Comparison of ENCODE assay signal across 8 cellular contexts in the genomic region with DNA sequence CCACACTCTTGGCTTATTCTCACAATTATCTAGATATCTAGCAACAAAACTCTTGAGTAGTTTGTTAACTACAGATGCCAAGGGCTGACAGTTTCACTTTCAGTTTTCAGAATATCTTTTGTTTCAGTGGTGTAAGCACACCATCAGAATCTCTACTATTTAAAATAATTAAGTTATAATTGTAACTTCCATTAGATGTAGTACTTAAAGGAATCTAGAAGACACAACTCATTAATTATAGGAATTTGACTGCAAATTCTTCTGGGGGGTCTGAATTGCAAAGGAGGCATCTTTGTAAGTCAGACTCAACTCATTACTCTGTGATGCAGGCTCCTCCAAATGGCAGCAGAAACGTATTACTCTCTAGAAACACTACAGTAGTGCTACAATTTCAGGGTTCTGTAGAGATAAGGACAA. TPM values are rescaled to one million over a fixed set of nuclear protein-coding genes. Genes with fewer than 3 reads are reported as not detected.
A peak's percentile ranks its signal among the peaks of the same experiment; 100 is the strongest.
DNase-seq lines count a peak whose midpoint lies in the region; TF ChIP-seq lines count a peak whose summit lies in the region.

No MANE protein-coding gene starts in this region.

- H3K79me1 ChIP-seq in H9 (ENCODE audit: insufficient read depth, low read depth, low read length, poor library complexity, severe bottlenecking), result no peaks in the 10 kb centered on the region

- H3K9me3 ChIP-seq in GM23248 (ENCODE audit: low read depth) (no peaks in the 10 kb centered on the region), testis (no peaks in the 10 kb centered on the region), H9 (ENCODE audit: control insufficient read depth, low read depth, low read length) (no peaks in the 10 kb centered on the region)

- no peak overlapping the region for H3K56ac ChIP-seq in H9 (ENCODE audit: insufficient read length, low read depth, low read length)

- H3K27ac Mint-ChIP-seq in H9, result no peak overlapping the region

- no peak overlapping the region for H3K14ac ChIP-seq in H9 (ENCODE audit: insufficient read depth, low read length)

- peak overlapping the region; percentile 75 for H3K4me3 ChIP-seq in GM23248
- peak overlapping the region; percentile 3 to 10 for H3K4me3 ChIP-seq in testis

- no peak overlapping the region for H2AK5ac ChIP-seq in H9 (ENCODE audit: insufficient read length, low read length)

- TF ChIP-seq CTCF in testis (IDR thresholded peaks at IDR 0.05) (no peak), H9 (conservative IDR thresholded peaks at IDR 0.05) (no peak; the same call in 2 of the 3 replicates)

- no peak for TF ChIP-seq POLR2A in testis (IDR thresholded peaks at IDR 0.05)

- H4K91ac ChIP-seq in H9 (ENCODE audit: insufficient read length, low read depth, low read length), result no peak overlapping the region

- H4K20me1 ChIP-seq in GM23248 (ENCODE audit: insufficient read depth) (no peaks in the 10 kb centered on the region), H9 (ENCODE audit: control insufficient read depth, insufficient read depth, insufficient read length) (no peaks in the 10 kb centered on the region)

- H4K8ac ChIP-seq in H9 (replicated peaks; ENCODE audit: insufficient read length, low read depth, low read length), result no peak overlapping the region

- H3K4ac ChIP-seq in H9 (ENCODE audit: low read depth, low read length), result no peak overlapping the region

- no peak overlapping the region for H2BK120ac ChIP-seq in H9 (ENCODE audit: low read depth, low read length, poor library complexity, severe bottlenecking)

- peak; percentile 18 for DNase-seq in NK-92 treated with Interleukin-12 subunit alpha and Interleukin-12 subunit beta, amount 100 ng/mL, for 24 hours (lab: John Stamatoyannopoulos, UW)
- DNase-seq in NK-92 (lab: John Stamatoyannopoulos, UW; ENCODE audit: unreplicated experiment) (no peak), GM23248 (peak; percentile 76), NCI-H748 (lab: John Stamatoyannopoulos, UW; ENCODE audit: unreplicated experiment) (peak; percentile 35), brain pericyte (ENCODE audit: low read depth, low spot score) (peak; percentile 30), kidney tubule cell (ENCODE audit: low spot score) (peak; percentile 57), testis (no peak), H9 (no peak)

- peak overlapping the region; percentile 89 for H2AFZ ChIP-seq in GM23248
- no peak overlapping the region for H2AFZ ChIP-seq in H9 (ENCODE audit: low read length)

- peaks cover 5 to 15% of the 10 kb centered on the region in 2 experiments for H3K4me1 Mint-ChIP-seq in H9

- H3K9ac ChIP-seq in GM23248 (peak overlapping the region; percentile 80), H9 (ENCODE audit: extremely low read depth, insufficient read length, low read length) (no peak overlapping the region)

- H3K9me3 Mint-ChIP-seq in H9, result no peaks in the 10 kb centered on the region

- H2BK15ac ChIP-seq in H9 (ENCODE audit: low read depth, low read length), result no peak overlapping the region

- H3K4me3 Mint-ChIP-seq in H9, result no peak overlapping the region

- H3K27ac ChIP-seq in GM23248 (peak overlapping the region; percentile 78), testis (peak overlapping the region; percentile 7 to 15), H9 (ENCODE audit: insufficient read length, low read depth, low read length) (no peak overlapping the region)

- peaks cover 40% of the 10 kb centered on the region for H3F3A ChIP-seq in GM23248 (ENCODE audit: insufficient read depth)

- H3K18ac ChIP-seq in H9 (ENCODE audit: insufficient read length, low read depth, low read length), result no peak overlapping the region

- H3K36me3 Mint-ChIP-seq in H9 (ENCODE audit: insufficient read depth in 1 of 3, low read depth in 3 of 3), result no peaks in the 10 kb centered on the region

- H3K36me3 ChIP-seq in GM23248 (ENCODE audit: low read depth), result no peaks in the 10 kb centered on the region
- no peaks in the 10 kb centered on the region for H3K36me3 ChIP-seq in testis (ENCODE audit: low read depth, missing control alignments)

- H2BK5ac ChIP-seq in H9 (ENCODE audit: insufficient read length, low read length), result no peak overlapping the region

- H3K4me2 ChIP-seq in GM23248 (ENCODE audit: unreplicated experiment) (peak overlapping the region; percentile 97), H9 (ENCODE audit: insufficient read depth, insufficient read length, low read length) (no peak overlapping the region)

- H2BK12ac ChIP-seq in H9 (ENCODE audit: insufficient read length, low read depth, low read length), result no peak overlapping the region

- H4K5ac ChIP-seq in H9 (ENCODE audit: insufficient read length, low read depth, low read length), result no peak overlapping the region

- H3K4me1 ChIP-seq in GM23248 (ENCODE audit: insufficient read depth), result peaks cover 36% of the 10 kb centered on the region
- peaks cover 4% of the 10 kb centered on the region for H3K4me1 ChIP-seq in testis
- no peaks in the 10 kb centered on the region; the same call in 1 of the 2 replicates for H3K4me1 ChIP-seq in H9 (ENCODE audit: insufficient read depth, low read length)

- no peak overlapping the region for H2BK20ac ChIP-seq in H9 (ENCODE audit: low read depth, low read length, poor library complexity, severe bottlenecking)

- intact Hi-C loops in testis (cut with DNase I; ENCODE audit: low total_unique reads), result no loop called here

- WGBS in GM23248 (ENCODE audit: low coverage in 1 of 2, low lambda C conversion rate in 2 of 2, missing lambda C conversion rate in 2 of 2), 2 experiments, result 0 to 3% methylated on average over 1 of the region's 1 CpG
- 22 to 35% methylated on average over 1 of the region's 1 CpG for WGBS in testis, 2 donors
- WGBS in H9 (ENCODE audit: extremely low coverage, insufficient read length, low lambda C conversion rate), result no CpG with 5 or more reads among the region's 1 CpG

- H3K9me2 ChIP-seq in GM23248 (ENCODE audit: insufficient read depth), result no peaks in the 10 kb centered on the region

- H3K79me2 ChIP-seq in GM23248 (ENCODE audit: insufficient read depth) (no peaks in the 10 kb centered on the region), H9 (ENCODE audit: insufficient read depth, low read length) (no peaks in the 10 kb centered on the region)

- H3K27me3 ChIP-seq in GM23248 (replicated peaks; ENCODE audit: insufficient read depth) (no peaks in the 10 kb centered on the region), testis (no peaks in the 10 kb centered on the region), H9 (ENCODE audit: insufficient read depth, low read length) (no peaks in the 10 kb centered on the region)

- no peaks in the 10 kb centered on the region for H3K27me3 Mint-ChIP-seq in H9 (ENCODE audit: low read depth)

- no peak overlapping the region for H3K23ac ChIP-seq in H9 (ENCODE audit: insufficient read length, low read depth, low read length)

- H3T11ph ChIP-seq in H9 (ENCODE audit: low read length), result no peak overlapping the region

- in situ Hi-C loops in GM23248 (cut with MboI), result no loop called here

- no peaks in the 10 kb centered on the region for H3K23me2 ChIP-seq in H9 (ENCODE audit: insufficient read length, low read depth, low read length, poor library complexity, severe bottlenecking)

RNA-seq across cellular contexts. Expression of gene USPL1, which starts 44.9 kb away (rescaled TPM):
- total RNA-seq in GM23248 (2014; rRNA removed; shearing (Covaris generic)), result 11.0 and 13.0 TPM in 2 replicates
- polyA plus RNA-seq in GM23248 (2016; fragmentation: Nextera tagmentation; extraction: Ambion mirVana) (7.9 and 10.0 TPM in 2 replicates), testis (ENCODE audit: insufficient read depth, low read depth, low replicate concordance) (36.4 TPM)
- total RNA-seq in testis (10 to 100 TPM; 36.0 to 52.0 TPM), H9 (2021) (17.6 and 17.9 TPM in 2 replicates)

Comparison
In these comparisons a context has a peak if more than half of its experiments do, and no peak if none do; other contexts are left out.
1. DNase-seq: peak in NK-92 treated with Interleukin-12 subunit alpha and Interleukin-12 subunit beta, amount 100 ng/mL, for 24 hours (single experiment), GM23248 (single experiment), NCI-H748 (single experiment), brain pericyte (single experiment) and kidney tubule cell (single experiment); none in NK-92 (single experiment), testis (single experiment) and H9 (single experiment).